ENCODE assay signal across 34 cellular contexts in genomic region chr4:106140601-106141000, GRCh38.
DNase-seq lines count a peak whose midpoint lies in the region; ATAC-seq and TF ChIP-seq lines count a peak whose summit lies in the region.
"Had no signal": no experiment of that assay in that cellular context is flagged by ENCODE, and none has a peak within 500 bp of the region (broad histone marks: within the 10 kb centered on the region; RNA-seq: fewer than 3 reads in every experiment).

No MANE protein-coding gene starts in this region.

- CTCF ChIA-PET in PC-3 (lab: Charles Lee) = no interaction called here

- ATAC-seq in GM21529 (IDR thresholded peaks at IDR 0.05; ENCODE audit: unreplicated experiment) (peak; percentile 77), PC-3 (no peak)
- ATAC-seq: heart right ventricle; mucosa of descending colon; right lobe of liver; Right ventricle myocardium inferior; stimulated activated effector memory CD8-positive, alpha-beta T cell treated with anti-CD3 and anti-CD28 coated beads, Interleukin-12 subunit alpha, Interleukin-12 subunit beta, amount 100 ng/mL, for 72 hours had no signal

- POLR2A ChIA-PET in PC-3 (lab: Charles Lee; ENCODE audit: unreplicated experiment) = no interaction called here

- H3K36me3 ChIP-seq in PC-3 (ENCODE audit: low read depth, low read length) (no peaks in the 10 kb centered on the region), right atrium auricular region (no peaks in the 10 kb centered on the region)
- H3K36me3 ChIP-seq: right lobe of liver, upper lobe of left lung, WERI-Rb-1 had no signal

- no peak overlapping the region for H3K4me2 ChIP-seq in PC-3 (ENCODE audit: low read length)

- intact Hi-C loops in PC-3 (cut with micrococcal nuclease) = no loop called here

- H3K27me3 ChIP-seq in PC-3 (ENCODE audit: low read length) = no peaks in the 10 kb centered on the region
- no peaks in the 10 kb centered on the region for H3K27me3 ChIP-seq in right atrium auricular region
- H3K27me3 ChIP-seq: dorsolateral prefrontal cortex, heart right ventricle, right lobe of liver, upper lobe of left lung had no signal

- no peak overlapping the region for H3K9ac ChIP-seq in PC-3 (ENCODE audit: low read length)
- H3K9ac ChIP-seq: parathyroid adenoma had no signal

- H3K27ac ChIP-seq in PC-3 (ENCODE audit: low read length) = no peak overlapping the region
- no peak overlapping the region for H3K27ac ChIP-seq in right atrium auricular region
- H3K27ac ChIP-seq: dorsolateral prefrontal cortex, heart right ventricle, parathyroid adenoma, right lobe of liver, upper lobe of left lung, WERI-Rb-1 had no signal

- H3K4me1 ChIP-seq in PC-3 (ENCODE audit: insufficient read depth, low read length) = no peaks in the 10 kb centered on the region
- H3K4me1 ChIP-seq in right atrium auricular region = no peaks in the 10 kb centered on the region
- H3K4me1 ChIP-seq: heart right ventricle, parathyroid adenoma, right lobe of liver, upper lobe of left lung had no signal

- H3F3A ChIP-seq in PC-3 (ENCODE audit: low read length, unreplicated experiment) = no peaks in the 10 kb centered on the region

- BruUV-seq in PC-3 (replicated peaks; lab: Mats Ljungman, UMichigan) = no TSS peak

- H2AFZ ChIP-seq in PC-3 (ENCODE audit: low read length) = no peak overlapping the region
- H2AFZ ChIP-seq: parathyroid adenoma had no signal

- no peak overlapping the region for H3K4me3 ChIP-seq in PC-3 (ENCODE audit: low read length)
- H3K4me3 ChIP-seq in fibroblast of the aortic adventitia (ENCODE audit: low read depth, low read length) = no peak overlapping the region
- H3K4me3 ChIP-seq in right atrium auricular region = no peak overlapping the region
- H3K4me3 ChIP-seq: dorsolateral prefrontal cortex, heart right ventricle, lung, mucosa of descending colon, right lobe of liver, upper lobe of left lung had no signal

- DNase-seq in AG09319 (ENCODE audit: extremely low read depth, low read depth) (no peak), PC-3 (peak; percentile 22), fibroblast of the aortic adventitia (ENCODE audit: low read depth) (peak; percentile 2), DMS79 treated with DMSO at 0.1 percent for 48 hours (lab: John Stamatoyannopoulos, UW) (no peak), NCI-H1436 treated with DMSO at 0.1 percent for 48 hours (lab: John Stamatoyannopoulos, UW) (no peak), right atrium auricular region (ENCODE audit: low spot score) (no peak)
- no peak for DNase-seq in activated T-cell treated with anti-CD3 and anti-CD28 coated beads, Interleukin-2, amount 50 U/mL, for 48 hours
- DNase-seq: activated CD4-positive, alpha-beta T cell treated with anti-CD3 and anti-CD28 coated beads for 48 hours; activated gamma-delta T cell treated with Interleukin-2 at 50 U/mL for 16 hours; activated T-cell treated with anti-CD3 and anti-CD28 coated beads, Interleukin-2, amount 50 U/mL, for 24 hours; C1 segment of cervical spinal cord; central memory CD4-positive, alpha-beta T cell; COR-L47; DMS53; dorsolateral prefrontal cortex; heart right ventricle; IMR-90; kidney glomerular epithelial cell; mucosa of descending colon; NCI-H2081; NCI-H226; right lobe of liver; stimulated activated CD4-positive, alpha-beta T cell treated with anti-CD3 and anti-CD28 coated beads, Interleukin-12 subunit alpha, Interleukin-12 subunit beta, amount 100 ng/mL, for 4 hours; stimulated activated CD4-positive, alpha-beta T cell treated with anti-CD3 and anti-CD28 coated beads, Interleukin-4, amount 100 ng/mL, for 24 hours; substantia nigra; SW 1271; T-helper 9 cell; upper lobe of left lung; WERI-Rb-1 had no signal

- TF ChIP-seq CTCF in AG09319 (IDR thresholded peaks at IDR 0.05; ENCODE audit: low read depth, low read length) (peak; percentile 2), PC-3 (conservative IDR thresholded peaks at IDR 0.05; ENCODE audit: low read depth, low read length) (peak; percentile 41), fibroblast of the aortic adventitia (IDR thresholded peaks at IDR 0.05; ENCODE audit: insufficient read depth, low read length) (no peak), right atrium auricular region (IDR thresholded peaks at IDR 0.05) (no peak)

- H3K79me2 ChIP-seq in PC-3 (ENCODE audit: low read length) = no peaks in the 10 kb centered on the region
- H3K79me2 ChIP-seq: parathyroid adenoma had no signal

- H3K9me2 ChIP-seq in PC-3 (replicated peaks; ENCODE audit: low read length) = no peaks in the 10 kb centered on the region

- H4K20me1 ChIP-seq in PC-3 (ENCODE audit: low read length) = no peaks in the 10 kb centered on the region

- H3K9me3 ChIP-seq in PC-3 (ENCODE audit: low read length) (no peaks in the 10 kb centered on the region), right atrium auricular region (no peaks in the 10 kb centered on the region)
- H3K9me3 ChIP-seq: mucosa of descending colon, right lobe of liver, upper lobe of left lung had no signal

Comparison
In these comparisons a context has a peak if more than half of its experiments do, and no peak if none do; other contexts are left out.
1. DNase-seq: peak in PC-3 (single experiment) and fibroblast of the aortic adventitia (single experiment); none in AG09319 (single experiment), DMS79 treated with DMSO at 0.1 percent for 48 hours (single experiment), activated T-cell treated with anti-CD3 and anti-CD28 coated beads, Interleukin-2, amount 50 U/mL, for 48 hours (0 of 2), NCI-H1436 treated with DMSO at 0.1 percent for 48 hours (single experiment) and right atrium auricular region (single experiment).
2. CTCF ChIP-seq: peak in AG09319 (single experiment) and PC-3 (single experiment); none in fibroblast of the aortic adventitia (single experiment) and right atrium auricular region (0 of 2).